32 cellular contexts compared by ENCODE assay signal in the genomic region with DNA sequence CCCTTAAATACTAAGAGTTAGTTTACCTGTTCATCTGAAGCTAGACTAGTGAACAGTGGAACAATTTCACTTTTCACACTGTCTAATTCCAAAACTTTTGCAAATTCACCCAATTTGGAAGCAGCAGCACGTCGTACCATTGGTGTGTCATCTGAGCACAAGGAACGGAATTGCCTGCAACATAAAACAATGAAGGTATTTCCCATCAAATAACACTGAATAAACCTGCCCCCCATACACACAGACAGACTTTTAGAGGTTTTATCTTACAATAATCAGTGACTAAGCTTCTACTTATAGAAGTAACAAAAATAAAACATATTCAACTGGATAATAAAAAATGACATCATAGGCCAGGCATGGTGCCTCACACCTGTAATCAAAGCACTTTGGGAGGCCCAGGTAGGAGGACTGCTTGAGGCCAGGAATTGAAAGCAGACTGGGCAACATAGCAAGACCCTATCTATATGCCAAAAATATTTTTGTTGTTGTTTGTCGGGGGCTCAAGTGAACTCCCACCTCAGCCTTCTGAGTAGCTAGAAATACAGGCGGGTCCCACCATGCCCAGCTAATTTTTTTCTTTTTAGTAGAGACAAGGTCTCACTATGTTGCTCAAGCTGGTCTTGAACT. TPM values are rescaled to one million over a fixed set of nuclear protein-coding genes. Genes with fewer than 3 reads are reported as not detected.
A peak's percentile ranks its signal among the peaks of the same experiment; 100 is the strongest.
DNase-seq lines count a peak whose midpoint lies in the region; ATAC-seq, FAIRE-seq and TF ChIP-seq lines count a peak whose summit lies in the region.
"Had no signal": no experiment of that assay in that cellular context is flagged by ENCODE, and none has a peak within 500 bp of the region (broad histone marks: within the 10 kb centered on the region; RNA-seq: fewer than 3 reads in every experiment).

No MANE protein-coding gene starts in this region.

- H3K27me3 ChIP-seq in right atrium auricular region (no peaks in the 10 kb centered on the region), right cardiac atrium (ENCODE audit: control insufficient read depth, insufficient read depth) (no peaks in the 10 kb centered on the region), endothelial cell of umbilical vein (ENCODE audit: control insufficient read depth in 2 of 2, insufficient read depth in 2 of 2, low read length in 2 of 2) (no peaks in the 10 kb centered on the region), thyroid gland (no peaks in the 10 kb centered on the region)
- H3K27me3 ChIP-seq: Peyer's patch had no signal

- no peak for TF ChIP-seq CTCF in right atrium auricular region (IDR thresholded peaks at IDR 0.05)
- TF ChIP-seq CTCF in endothelial cell of umbilical vein (IDR thresholded peaks at IDR 0.05; ENCODE audit: extremely low read depth in 1 of 2, insufficient read depth in 1 of 2, low read depth in 1 of 2, low read length in 2 of 2) = no peak
- no peak for TF ChIP-seq CTCF in nephron (IDR thresholded peaks at IDR 0.05; ENCODE audit: unreplicated experiment in 3 of 3)
- no peak for TF ChIP-seq CTCF in thyroid gland (IDR thresholded peaks at IDR 0.05)
- TF ChIP-seq CTCF in GM20000 (IDR thresholded peaks at IDR 0.05; ENCODE audit: extremely low read depth, missing control alignments) = no peak

- H3K27me3 Mint-ChIP-seq in nephron (ENCODE audit: low read depth) = no peaks in the 10 kb centered on the region
- H3K27me3 Mint-ChIP-seq: activated CD4-positive, alpha-beta memory T cell treated with anti-CD3 and anti-CD28 coated beads for 36 hours; CD8-positive, alpha-beta memory T cell; stimulated activated memory B cell treated with anti-CD40 and anti-IgM and Interleukin-4, amounts not matched to agents 10 μg/mL and 1 μg/mL and 100 μg/mL, for 72 hours had no signal

- peak overlapping the region in 2 of 3 experiments; percentile 13 to 24 for H3K27ac Mint-ChIP-seq in nephron
- H3K27ac Mint-ChIP-seq: activated CD4-positive, alpha-beta memory T cell treated with anti-CD3 and anti-CD28 coated beads for 36 hours; activated T-helper 1 cell treated with anti-CD3 and anti-CD28 coated beads, Interleukin-12 subunit alpha, Interleukin-12 subunit beta, Interleukin-2, Interleukin-4 antibody, amounts not matched to agents 30 ng/mL and 10 ng/mL and 1 ng/mL, durations not matched to agents 14 hours and 24 hours and 36 hours; GM23338; stimulated activated memory B cell treated with anti-CD40 and anti-IgM and Interleukin-4, amounts not matched to agents 10 μg/mL and 1 μg/mL and 100 μg/mL, for 72 hours had no signal

- H3K4me1 ChIP-seq in right atrium auricular region (peaks cover 0 to 11% of the 10 kb centered on the region in 2 donors), right cardiac atrium (ENCODE audit: control insufficient read depth, insufficient read depth, low read length) (peaks cover 4% of the 10 kb centered on the region), endothelial cell of umbilical vein (ENCODE audit: control insufficient read depth, extremely low read depth, insufficient read depth, low read length) (peaks cover 4% of the 10 kb centered on the region), thyroid gland (peaks cover 4% of the 10 kb centered on the region in 2 donors)

- H3K4me1 Mint-ChIP-seq in nephron = peaks cover 23% of the 10 kb centered on the region

- CTCF ChIA-PET in endothelial cell of umbilical vein (lab: Charles Lee) = interaction anchor here (0.9 to 2.8 kb wide), 7 partner anchors 8 to 157 kb away, joined by 3 to 12 read pairs (median 3); a partner anchor contains a TSS

- DNase-seq in right atrium auricular region (ENCODE audit: low spot score) (no peak), right cardiac atrium (no peak), endothelial cell of umbilical vein (ENCODE audit: low read depth, low spot score) (peak; percentile 26), thyroid gland (no peak), C1 segment of cervical spinal cord (lab: John Stamatoyannopoulos, UW) (no peak), GM20000 (ENCODE audit: low spot score) (no peak), Kasumi-1 (lab: John Stamatoyannopoulos, UW) (no peak)
- DNase-seq: activated CD4-positive, alpha-beta memory T cell treated with anti-CD3 and anti-CD28 coated beads for 36 hours; activated CD4-positive, alpha-beta T cell treated with anti-CD3 and anti-CD28 coated beads for 1 hour; activated CD8-positive, alpha-beta memory T cell treated with anti-CD3 and anti-CD28 coated beads, Interleukin-2, amount 50 U/mL, for 4 hours; activated naive CD4-positive, alpha-beta T cell treated with anti-CD3 and anti-CD28 coated beads, Interleukin-2, amount 50 U/mL, for 16 hours; AML-193; amniotic stem cell; CD8-positive, alpha-beta memory T cell; DMS 273 treated with DMSO at 0.1 percent for 48 hours; effector CD8-positive, alpha-beta T cell; EL; IMR-90; mesendoderm; NCI-H1048; NCI-H2107; NCI-H446; NCI-H774; Peyer's patch; SIG-M5 had no signal

- H3K4me2 ChIP-seq in endothelial cell of umbilical vein (ENCODE audit: insufficient read depth, low read length) = no peak overlapping the region
- H3K4me2 ChIP-seq: A549, GM23338 had no signal

- H3K27ac ChIP-seq in right atrium auricular region = peak overlapping the region; percentile 37 to 52
- no peak overlapping the region for H3K27ac ChIP-seq in right cardiac atrium (ENCODE audit: low read length)
- no peak overlapping the region for H3K27ac ChIP-seq in endothelial cell of umbilical vein (ENCODE audit: insufficient read depth, low read depth, low read length)
- H3K27ac ChIP-seq in thyroid gland = peak overlapping the region in 1 of 3 donors; percentile 35
- H3K27ac ChIP-seq: A549 had no signal

- no peak overlapping the region for H2AFZ ChIP-seq in endothelial cell of umbilical vein (ENCODE audit: low read depth, low read length)
- H2AFZ ChIP-seq: GM23338 had no signal

- H3K4me3 Mint-ChIP-seq in nephron = no peak overlapping the region
- H3K4me3 Mint-ChIP-seq: activated CD4-positive, alpha-beta memory T cell treated with anti-CD3 and anti-CD28 coated beads for 36 hours; activated T-helper 1 cell treated with anti-CD3 and anti-CD28 coated beads, Interleukin-12 subunit alpha, Interleukin-12 subunit beta, Interleukin-2, Interleukin-4 antibody, amounts not matched to agents 30 ng/mL and 10 ng/mL and 1 ng/mL, durations not matched to agents 14 hours and 24 hours and 36 hours; CD8-positive, alpha-beta memory T cell; GM23338; stimulated activated memory B cell treated with anti-CD40 and anti-IgM and Interleukin-4, amounts not matched to agents 10 μg/mL and 1 μg/mL and 100 μg/mL, for 72 hours had no signal

- no peak overlapping the region for H3K4me3 ChIP-seq in right atrium auricular region
- no peak overlapping the region for H3K4me3 ChIP-seq in right cardiac atrium (ENCODE audit: low read length)
- no peak overlapping the region for H3K4me3 ChIP-seq in endothelial cell of umbilical vein (replicated peaks in 1 of 3; ENCODE audit: insufficient read depth in 1 of 3, low read depth in 1 of 3, low read length in 3 of 3)
- H3K4me3 ChIP-seq in thyroid gland (replicated peaks in 1 of 3) = no peak overlapping the region
- H3K4me3 ChIP-seq: A549, GM23338, Peyer's patch, skin epidermis had no signal

- no peaks in the 10 kb centered on the region for H3K9me3 Mint-ChIP-seq in nephron
- H3K9me3 Mint-ChIP-seq: activated CD4-positive, alpha-beta memory T cell treated with anti-CD3 and anti-CD28 coated beads for 36 hours; activated T-helper 1 cell treated with anti-CD3 and anti-CD28 coated beads, Interleukin-12 subunit alpha, Interleukin-12 subunit beta, Interleukin-2, Interleukin-4 antibody, amounts not matched to agents 30 ng/mL and 10 ng/mL and 1 ng/mL, durations not matched to agents 14 hours and 24 hours and 36 hours; CD8-positive, alpha-beta memory T cell; GM23338; stimulated activated memory B cell treated with anti-CD40 and anti-IgM and Interleukin-4, amounts not matched to agents 10 μg/mL and 1 μg/mL and 100 μg/mL, for 72 hours had no signal

- H3K9me3 ChIP-seq in right atrium auricular region (no peaks in the 10 kb centered on the region), right cardiac atrium (ENCODE audit: control insufficient read depth, low read length) (no peaks in the 10 kb centered on the region), endothelial cell of umbilical vein (replicated peaks; ENCODE audit: control insufficient read depth, insufficient read depth, low read length) (no peaks in the 10 kb centered on the region), thyroid gland (no peaks in the 10 kb centered on the region)
- H3K9me3 ChIP-seq: A549, Peyer's patch had no signal

- H3K79me2 ChIP-seq in endothelial cell of umbilical vein (ENCODE audit: control insufficient read depth, insufficient read depth, low read length) = peaks cover 4% of the 10 kb centered on the region

- no peak for FAIRE-seq in endothelial cell of umbilical vein (lab: Jason Lieb, UNC)
- FAIRE-seq: A549, GM19239 had no signal

- H3K36me3 Mint-ChIP-seq in nephron (ENCODE audit: low read depth) = peaks cover 62% of the 10 kb centered on the region

- intact Hi-C loops in right cardiac atrium (cut with DNase I) (loop anchor here in 1 of 4 donors (5.0 kb wide), 1 partner anchor 38 kb away; no protein-coding TSS in a partner anchor), endothelial cell of umbilical vein (cut with micrococcal nuclease) (no loop called here), thyroid gland (cut with DNase I) (no loop called here)

- TF ChIP-seq POLR2A in endothelial cell of umbilical vein (IDR thresholded peaks at IDR 0.05; ENCODE audit: low read depth, low read length) = no peak
- TF ChIP-seq POLR2A in thyroid gland (IDR thresholded peaks at IDR 0.05) = no peak

- ATAC-seq in right cardiac atrium = no peak
- ATAC-seq: A549; GM23338; stimulated activated memory B cell treated with anti-CD40 and anti-IgM and Interleukin-4, amounts not matched to agents 10 μg/mL and 1 μg/mL and 100 μg/mL, for 72 hours had no signal

- peaks cover 86% of the 10 kb centered on the region for H3K36me3 ChIP-seq in right atrium auricular region
- H3K36me3 ChIP-seq in endothelial cell of umbilical vein (ENCODE audit: control insufficient read depth in 2 of 2, extremely low read depth in 1 of 2, insufficient read depth in 2 of 2, low read length in 2 of 2) = peaks cover 6 to 21% of the 10 kb centered on the region in 2 experiments
- H3K36me3 ChIP-seq in thyroid gland = peaks cover 32 to 37% of the 10 kb centered on the region in 2 donors

- peaks cover 2% of the 10 kb centered on the region for H4K20me1 ChIP-seq in endothelial cell of umbilical vein (replicated peaks; ENCODE audit: control insufficient read depth, extremely low read depth, insufficient read depth, low read length)

- no peak overlapping the region for H3K9ac ChIP-seq in endothelial cell of umbilical vein (replicated peaks; ENCODE audit: extremely low read depth, insufficient read depth, low read length)

- BruUV-seq in endothelial cell of umbilical vein (replicated peaks; lab: Mats Ljungman, UMichigan) = no TSS peak

- H3K9me1 ChIP-seq in endothelial cell of umbilical vein (replicated peaks; ENCODE audit: control insufficient read depth, extremely low read depth, insufficient read depth, low read length) = no peaks in the 10 kb centered on the region

- dilution Hi-C loops in endothelial cell of umbilical vein (cut with MboI; ENCODE audit: extremely low pct_ligation_motif_present, low sequenced_read_pairs) = no loop called here

- WGBS in right cardiac atrium = 57% methylated on average over 5 of the region's 5 CpGs
- WGBS in thyroid gland, 2 donors = 74 to 85% methylated on average over 5 of the region's 5 CpGs

- POLR2A ChIA-PET in endothelial cell of umbilical vein (lab: Charles Lee) = no interaction called here

RNA-seq across cellular contexts. Expression of a gene that starts 6.3 kb away (rescaled TPM):
- total RNA-seq in right atrium auricular region (10 to 100 TPM in 1 of 2 donors, 1 to 10 TPM in 1; 6.5 to 13.2 TPM), right cardiac atrium (10 to 100 TPM in 2 of 4 donors, 1 to 10 TPM in 2; 9.6 to 19.7 (median 10.3) TPM), endothelial cell of umbilical vein (42.7 and 50.8 TPM in 2 replicates), thyroid gland (10 to 100 TPM; 22.4 to 39.2 (median 25.3) TPM)
- polyA plus RNA-seq in right cardiac atrium (5.7 TPM), endothelial cell of umbilical vein (17.0 and 18.0 TPM in 2 replicates)
- polyA plus RNA-seq in endothelial cell of umbilical vein (2011; cell fraction: cytosol; rRNA removed) = 20.0 and 22.9 TPM in 2 replicates
- 32.5 and 32.7 TPM in 2 replicates for polyA plus RNA-seq in endothelial cell of umbilical vein (2011; cell fraction: nucleus; rRNA removed)
- polyA plus RNA-seq in endothelial cell of umbilical vein (2012) = 31.6 and 33.7 TPM in 2 replicates
- polyA minus RNA-seq in endothelial cell of umbilical vein = 59.6 and 61.0 TPM in 2 replicates
- polyA minus RNA-seq in endothelial cell of umbilical vein (2011; cell fraction: cytosol; rRNA and poly(A)+ RNA removed) = 16.8 TPM
- 28.8 and 45.3 TPM in 2 replicates for polyA minus RNA-seq in endothelial cell of umbilical vein (2011; cell fraction: nucleus; rRNA and poly(A)+ RNA removed)

Comparison
In these comparisons a context has a peak if more than half of its experiments do, and no peak if none do; other contexts are left out.
1. H3K27ac ChIP-seq: peak in right atrium auricular region (2 of 2); none in right cardiac atrium (single experiment) and endothelial cell of umbilical vein (single experiment).